ENCODE assay signal across 8 cellular contexts in the genomic region with DNA sequence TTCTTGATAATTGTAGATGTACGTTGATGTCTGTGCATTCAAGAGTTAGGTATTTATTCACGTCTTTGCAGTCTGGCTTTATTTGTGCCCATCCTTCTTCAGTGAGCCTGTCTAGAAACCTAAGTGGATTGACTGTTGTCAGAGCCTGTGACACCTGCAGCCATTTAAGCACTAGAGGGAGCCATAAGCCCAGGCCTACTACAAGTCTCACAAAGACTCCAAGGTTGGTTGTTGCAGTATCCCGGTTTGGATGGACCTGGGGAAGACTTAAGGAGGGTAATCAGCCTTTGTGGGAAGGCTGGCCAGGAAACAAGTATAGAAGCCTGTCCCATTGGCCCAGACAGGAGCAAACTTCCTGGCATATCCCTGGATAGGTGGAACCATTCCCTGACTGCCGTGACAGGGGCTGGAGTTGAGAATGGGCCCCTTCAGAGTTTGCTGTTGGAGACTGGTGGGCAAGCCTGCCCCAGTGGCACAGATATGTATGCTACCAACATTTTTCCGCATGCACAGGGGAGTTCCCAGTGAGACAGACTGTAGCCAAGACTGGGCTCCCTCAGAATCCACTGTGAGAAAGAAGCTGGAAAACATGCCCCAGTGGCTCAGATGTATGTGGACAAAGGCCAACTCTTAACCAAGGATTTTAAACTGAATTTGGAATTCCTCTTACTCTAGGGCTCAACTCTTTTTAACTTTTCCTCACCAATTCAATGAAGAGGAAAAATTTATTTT. TPM values are rescaled to one million over a fixed set of nuclear protein-coding genes. Genes with fewer than 3 reads are reported as not detected.
DNase-seq lines count a peak whose midpoint lies in the region; ATAC-seq and TF ChIP-seq lines count a peak whose summit lies in the region.

No MANE protein-coding gene starts in this region.

- DNase-seq in AG09309 (ENCODE audit: low read depth), result peak; percentile 29
- DNase-seq in NCI-H2107 (lab: John Stamatoyannopoulos, UW), result peak; percentile 22
- DNase-seq in hepatic stellate cell (ENCODE audit: low spot score), result peak; percentile 46
- DNase-seq in upper lobe of right lung, result no peak

- H3K4me3 ChIP-seq in AG09309 (ENCODE audit: control insufficient read depth, low read depth, low read length) (no peak overlapping the region), WI38 (ENCODE audit: low read depth, low read length) (no peak overlapping the region), upper lobe of right lung (no peak overlapping the region)

- intact Hi-C loops in upper lobe of right lung (cut with DNase I), result no loop called here

- no peaks in the 10 kb centered on the region for H3K9me3 ChIP-seq in upper lobe of right lung

- H3K27ac ChIP-seq in upper lobe of right lung, result no peak overlapping the region

- no peaks in the 10 kb centered on the region for H3K36me3 ChIP-seq in upper lobe of right lung

- ATAC-seq in GM19395 (IDR thresholded peaks at IDR 0.05; ENCODE audit: unreplicated experiment) (peak; percentile 57), upper lobe of right lung (peak; percentile 98), HG03571 (IDR thresholded peaks at IDR 0.05; ENCODE audit: unreplicated experiment) (no peak), GM19324 (IDR thresholded peaks at IDR 0.05; ENCODE audit: low FRiP score, unreplicated experiment) (no peak)

- peak; percentile 91 for TF ChIP-seq CTCF in AG09309 (IDR thresholded peaks at IDR 0.05; ENCODE audit: control insufficient read depth, insufficient read depth, low read depth, low read length, missing control alignments)
- peak; percentile 71 for TF ChIP-seq CTCF in WI38 (IDR thresholded peaks at IDR 0.05; ENCODE audit: low read depth, low read length)
- TF ChIP-seq CTCF in upper lobe of right lung (IDR thresholded peaks at IDR 0.05), result peak; percentile 72

- H3K27me3 ChIP-seq in upper lobe of right lung, result no peaks in the 10 kb centered on the region

- H3K4me1 ChIP-seq in upper lobe of right lung, result no peaks in the 10 kb centered on the region

RNA-seq across cellular contexts. Expression of a gene that starts 9.3 kb away (rescaled TPM):
- total RNA-seq in upper lobe of right lung, result not detected

Comparison
In these comparisons a context has a peak if more than half of its experiments do, and no peak if none do; other contexts are left out.
1. ATAC-seq: peak in GM19395 (single experiment) and upper lobe of right lung (single experiment); none in HG03571 (single experiment) and GM19324 (single experiment).
2. Peak in every context shown above with its lines, with median percentiles within 50 percentile points of each other: CTCF ChIP-seq.